2 cellular contexts compared by ENCODE assay signal in genomic region chr7:116727432-116728009, GRCh38.
TF ChIP-seq lines count a peak whose summit lies in the region.

No MANE protein-coding gene starts in this region.

TF ChIP-seq in HCT116, 20 proteins besides CTCF, POLR2A, EP300 and RAD21 (continued from another document):
- TF ChIP-seq TCF7L2 (IDR thresholded peaks at IDR 0.05; ENCODE audit: borderline replicate concordance, extremely low read depth, insufficient read depth, insufficient read length), result no peak
- no peak for TF ChIP-seq JUND (IDR thresholded peaks at IDR 0.05)
- TF ChIP-seq SIN3A (IDR thresholded peaks at IDR 0.05; ENCODE audit: low read depth), result no peak
- no peak for TF ChIP-seq EZH2phosphoT487 (IDR thresholded peaks at IDR 0.05; ENCODE audit: borderline replicate concordance)
- TF ChIP-seq ZBTB33 (IDR thresholded peaks at IDR 0.05; ENCODE audit: extremely low read depth, insufficient replicate concordance, low read length), result no peak
- no peak for TF ChIP-seq MAX (IDR thresholded peaks at IDR 0.05)
- TF ChIP-seq SRF (IDR thresholded peaks at IDR 0.05; ENCODE audit: low read depth), result no peak
- no peak for TF ChIP-seq FOSL1 (IDR thresholded peaks at IDR 0.05; ENCODE audit: low read depth)

TF ChIP-seq in liver, 16 proteins besides CTCF, POLR2A, EP300 and RAD21 (continued from another document):
- no peak for TF ChIP-seq REST (IDR thresholded peaks at IDR 0.05)
- TF ChIP-seq FOXA1 (IDR thresholded peaks at IDR 0.05), result no peak
- no peak for TF ChIP-seq GABPA (IDR thresholded peaks at IDR 0.05 in 1 of 2, conservative IDR thresholded peaks at IDR 0.05 in 1 of 2)
- TF ChIP-seq HNF4G (IDR thresholded peaks at IDR 0.05), result no peak
- peak in 1 of 2 donors; percentile 22 for TF ChIP-seq HNF4A (conservative IDR thresholded peaks at IDR 0.05)
